ENCODE assay signal across 15 cellular contexts in the genomic region with DNA sequence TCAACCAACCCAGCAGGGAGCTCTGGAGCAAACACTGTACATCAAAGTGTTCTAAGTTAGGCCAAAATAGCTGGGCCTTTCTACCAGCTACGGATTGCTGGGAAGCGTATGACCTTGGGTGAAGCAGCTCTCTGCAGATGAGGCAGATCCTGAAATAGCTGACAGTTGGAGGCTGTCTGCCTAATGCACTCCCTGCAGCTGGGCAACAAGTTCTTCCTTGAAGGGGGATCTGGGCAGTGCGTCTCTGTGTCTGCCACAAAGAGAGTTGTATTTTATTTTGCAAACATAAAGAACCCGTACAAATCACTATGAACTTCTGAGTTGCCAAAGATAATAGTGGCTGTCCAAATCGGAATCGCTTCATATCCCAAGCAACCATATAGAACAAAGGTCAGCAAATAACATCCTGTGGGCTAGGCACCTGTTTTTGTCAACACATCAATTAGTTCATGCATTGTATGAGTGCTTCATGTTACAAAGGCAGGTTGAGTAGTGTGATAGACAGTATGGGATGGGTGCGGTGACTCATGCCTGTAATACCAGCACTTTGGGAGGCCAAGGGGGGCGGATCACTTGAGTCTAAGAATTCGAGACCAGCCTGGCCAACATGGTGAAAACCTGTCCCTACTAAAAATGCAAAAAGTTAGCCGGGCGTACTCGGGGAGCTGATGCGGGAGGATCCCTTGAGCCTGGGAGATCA. TPM values are rescaled to one million over a fixed set of nuclear protein-coding genes. Genes with fewer than 3 reads are reported as not detected.
DNase-seq lines count a peak whose midpoint lies in the region; ATAC-seq and TF ChIP-seq lines count a peak whose summit lies in the region.
"Had no signal": no experiment of that assay in that cellular context is flagged by ENCODE, and none has a peak within 500 bp of the region (broad histone marks: within the 10 kb centered on the region; RNA-seq: fewer than 3 reads in every experiment).

No MANE protein-coding gene starts in this region.

- no peak for TF ChIP-seq EP300 in sigmoid colon (IDR thresholded peaks at IDR 0.05)

- H2BK12ac ChIP-seq in H9 (ENCODE audit: insufficient read length, low read depth, low read length) = no peak overlapping the region

- no peak overlapping the region for H2BK15ac ChIP-seq in H9 (ENCODE audit: low read depth, low read length)

- peak; percentile 61 for ATAC-seq in left colon
- no peak for ATAC-seq in GM21619 (IDR thresholded peaks at IDR 0.05; ENCODE audit: unreplicated experiment)
- no peak for ATAC-seq in activated T-helper 17 cell treated with anti-CD3 and anti-CD28 coated beads, Interleukin-2, amount 50 U/mL, for 72 hours (replicated peaks)
- ATAC-seq: stimulated activated memory B cell treated with anti-CD40 and anti-IgM and Interleukin-4, amounts not matched to agents 10 μg/mL and 1 μg/mL and 100 μg/mL, for 72 hours had no signal

- H3K14ac ChIP-seq in H9 (ENCODE audit: insufficient read depth, low read length) = no peak overlapping the region; the same call in 1 of the 2 replicates

- H3K9me3 Mint-ChIP-seq in H9 = no peaks in the 10 kb centered on the region
- no peaks in the 10 kb centered on the region for H3K9me3 Mint-ChIP-seq in activated T-helper 17 cell treated with anti-CD3 and anti-CD28 coated beads, Interleukin-2, amount 50 U/mL, for 72 hours
- H3K9me3 Mint-ChIP-seq: stimulated activated memory B cell treated with anti-CD40 and anti-IgM and Interleukin-4, amounts not matched to agents 10 μg/mL and 1 μg/mL and 100 μg/mL, for 72 hours had no signal

- peaks cover 25 to 32% of the 10 kb centered on the region in 2 experiments for H3K4me1 Mint-ChIP-seq in H9
- H3K4me1 Mint-ChIP-seq in activated T-helper 17 cell treated with anti-CD3 and anti-CD28 coated beads, Interleukin-2, amount 50 U/mL, for 72 hours = no peaks in the 10 kb centered on the region
- H3K4me1 Mint-ChIP-seq: stimulated activated memory B cell treated with anti-CD40 and anti-IgM and Interleukin-4, amounts not matched to agents 10 μg/mL and 1 μg/mL and 100 μg/mL, for 72 hours had no signal

- no peak overlapping the region for H3K18ac ChIP-seq in H9 (ENCODE audit: insufficient read length, low read depth, low read length)

- H3K23ac ChIP-seq in H9 (ENCODE audit: insufficient read length, low read depth, low read length) = no peak overlapping the region

- H4K5ac ChIP-seq in H9 (ENCODE audit: insufficient read length, low read depth, low read length) = no peak overlapping the region

- peak overlapping the region in 1 of 2 experiments; percentile 55; a peak in 2 of 5 replicates for H3K4me3 Mint-ChIP-seq in H9
- H3K4me3 Mint-ChIP-seq in activated T-helper 17 cell treated with anti-CD3 and anti-CD28 coated beads, Interleukin-2, amount 50 U/mL, for 72 hours = no peak overlapping the region
- H3K4me3 Mint-ChIP-seq: neural progenitor cell; stimulated activated memory B cell treated with anti-CD40 and anti-IgM and Interleukin-4, amounts not matched to agents 10 μg/mL and 1 μg/mL and 100 μg/mL, for 72 hours had no signal

- H3K79me1 ChIP-seq in H9 (ENCODE audit: insufficient read depth, low read depth, low read length, poor library complexity, severe bottlenecking) = no peaks in the 10 kb centered on the region

- H3K23me2 ChIP-seq in H9 (ENCODE audit: insufficient read length, low read depth, low read length, poor library complexity, severe bottlenecking) = no peaks in the 10 kb centered on the region

- H4K8ac ChIP-seq in H9 (replicated peaks; ENCODE audit: insufficient read length, low read depth, low read length) = no peak overlapping the region

- peak overlapping the region in 2 of 3 experiments; percentile 8 to 51; a peak in 3 of 7 replicates for H3K27ac Mint-ChIP-seq in H9
- H3K27ac Mint-ChIP-seq in activated T-helper 17 cell treated with anti-CD3 and anti-CD28 coated beads, Interleukin-2, amount 50 U/mL, for 72 hours = no peak overlapping the region
- H3K27ac Mint-ChIP-seq: neural progenitor cell; stimulated activated memory B cell treated with anti-CD40 and anti-IgM and Interleukin-4, amounts not matched to agents 10 μg/mL and 1 μg/mL and 100 μg/mL, for 72 hours had no signal

- no peaks in the 10 kb centered on the region for H3K79me2 ChIP-seq in H9 (ENCODE audit: insufficient read depth, low read length)

- TF ChIP-seq POLR2A in sigmoid colon (IDR thresholded peaks at IDR 0.05) (no peak), thyroid gland (IDR thresholded peaks at IDR 0.05) (no peak)

- H3K56ac ChIP-seq in H9 (ENCODE audit: insufficient read length, low read depth, low read length) = no peak overlapping the region

- DNase-seq in H9 (no peak), NCI-H2107 (lab: John Stamatoyannopoulos, UW) (peak; percentile 33), astrocyte of the hippocampus (ENCODE audit: low read depth, low spot score) (peak; percentile 25), left colon (no peak), sigmoid colon (no peak), thyroid gland (no peak)
- DNase-seq: activated CD4-positive, CD25-positive, alpha-beta regulatory T cell treated with anti-CD3 and anti-CD28 coated beads, Interleukin-2, amount 50 U/mL, for 72 hours; activated gamma-delta T cell had no signal

- H3T11ph ChIP-seq in H9 (ENCODE audit: low read length) = no peak overlapping the region

- no peak for TF ChIP-seq CTCF in H9 (conservative IDR thresholded peaks at IDR 0.05)
- no peak for TF ChIP-seq CTCF in sigmoid colon (IDR thresholded peaks at IDR 0.05)
- TF ChIP-seq CTCF in thyroid gland (IDR thresholded peaks at IDR 0.05) = no peak

- peak overlapping the region; percentile 53 for H3K4me2 ChIP-seq in H9 (ENCODE audit: insufficient read depth, insufficient read length, low read length)
- H3K4me2 ChIP-seq: neural progenitor cell had no signal

- no CpG with 5 or more reads among the region's 13 CpGs for WGBS in H9 (ENCODE audit: extremely low coverage, insufficient read length, low lambda C conversion rate)
- 43 to 75% methylated on average over 13 of the region's 13 CpGs for WGBS in sigmoid colon, 2 donors
- WGBS in thyroid gland, 2 donors = 87 to 88% methylated on average over 13 of the region's 13 CpGs

- H3K27me3 ChIP-seq in H9 (ENCODE audit: insufficient read depth, low read length) = no peaks in the 10 kb centered on the region
- H3K27me3 ChIP-seq in sigmoid colon = no peaks in the 10 kb centered on the region
- H3K27me3 ChIP-seq in thyroid gland = no peaks in the 10 kb centered on the region
- H3K27me3 ChIP-seq: neural progenitor cell had no signal

- H2AK5ac ChIP-seq in H9 (ENCODE audit: insufficient read length, low read length) = no peak overlapping the region

- no peak overlapping the region for H2BK5ac ChIP-seq in H9 (ENCODE audit: insufficient read length, low read length)

- no peaks in the 10 kb centered on the region for H4K20me1 ChIP-seq in H9 (ENCODE audit: control insufficient read depth, insufficient read depth, insufficient read length)

- H2AFZ ChIP-seq in H9 (ENCODE audit: low read length) = no peak overlapping the region
- H2AFZ ChIP-seq: neural progenitor cell had no signal

- intact Hi-C loops in left colon (cut with DNase I, micrococcal nuclease) = no loop called here
- intact Hi-C loops in sigmoid colon (cut with DNase I) = no loop called here
- intact Hi-C loops in thyroid gland (cut with DNase I) = no loop called here

- H4K91ac ChIP-seq in H9 (ENCODE audit: insufficient read length, low read depth, low read length) = no peak overlapping the region

- H3K9ac ChIP-seq in H9 (ENCODE audit: extremely low read depth, insufficient read length, low read length) = no peak overlapping the region
- H3K9ac ChIP-seq: neural progenitor cell had no signal

- H3K36me3 Mint-ChIP-seq in H9 (ENCODE audit: insufficient read depth in 1 of 3, low read depth in 3 of 3) = no peaks in the 10 kb centered on the region
- H3K36me3 Mint-ChIP-seq in activated T-helper 17 cell treated with anti-CD3 and anti-CD28 coated beads, Interleukin-2, amount 50 U/mL, for 72 hours (ENCODE audit: low read depth) = no peaks in the 10 kb centered on the region
- H3K36me3 Mint-ChIP-seq: neural progenitor cell; stimulated activated memory B cell treated with anti-CD40 and anti-IgM and Interleukin-4, amounts not matched to agents 10 μg/mL and 1 μg/mL and 100 μg/mL, for 72 hours had no signal

- H3K4me3 ChIP-seq in sigmoid colon (no peak overlapping the region), thyroid gland (replicated peaks in 1 of 3) (no peak overlapping the region)
- H3K4me3 ChIP-seq: neural progenitor cell had no signal

- H2BK20ac ChIP-seq in H9 (ENCODE audit: low read depth, low read length, poor library complexity, severe bottlenecking) = no peak overlapping the region

- H3K27me3 Mint-ChIP-seq in H9 (ENCODE audit: low read depth) = peaks cover 8% of the 10 kb centered on the region
- H3K27me3 Mint-ChIP-seq in activated T-helper 17 cell treated with anti-CD3 and anti-CD28 coated beads, Interleukin-2, amount 50 U/mL, for 72 hours = peaks cover 31% of the 10 kb centered on the region

- H3K4ac ChIP-seq in H9 (ENCODE audit: low read depth, low read length) = no peak overlapping the region

- no peak overlapping the region for H2BK120ac ChIP-seq in H9 (ENCODE audit: low read depth, low read length, poor library complexity, severe bottlenecking)

- no peaks in the 10 kb centered on the region for H3K9me3 ChIP-seq in H9 (ENCODE audit: control insufficient read depth, low read depth, low read length)
- peaks cover 0 to 2% (median 1%) of the 10 kb centered on the region in 4 donors for H3K9me3 ChIP-seq in sigmoid colon
- no peaks in the 10 kb centered on the region for H3K9me3 ChIP-seq in thyroid gland

- H3K36me3 ChIP-seq in sigmoid colon = no peaks in the 10 kb centered on the region
- H3K36me3 ChIP-seq in thyroid gland = no peaks in the 10 kb centered on the region
- H3K36me3 ChIP-seq: neural progenitor cell had no signal

- H3K27ac ChIP-seq in H9 (ENCODE audit: insufficient read length, low read depth, low read length) (no peak overlapping the region), sigmoid colon (no peak overlapping the region), thyroid gland (no peak overlapping the region)
- H3K27ac ChIP-seq: C4-2B, neural progenitor cell had no signal

- H3K4me1 ChIP-seq in H9 (ENCODE audit: insufficient read depth, low read length) (peaks cover 12% of the 10 kb centered on the region), sigmoid colon (no peaks in the 10 kb centered on the region), thyroid gland (no peaks in the 10 kb centered on the region)
- H3K4me1 ChIP-seq: neural progenitor cell had no signal

RNA-seq across cellular contexts. Expression of a gene that starts 29.1 kb away (rescaled TPM):
- total RNA-seq in H9 (2021) (0.09 TPM in 2 replicates), left colon (under 1 TPM in 1 of 2 donors, not detected in 1; 0.11 TPM), sigmoid colon (under 1 TPM in 3 of 4 donors, not detected in 1; 0.16 to 0.68 (median 0.28) TPM), thyroid gland (not detected)
- not detected for total RNA-seq in activated T-helper 17 cell treated with anti-CD3 and anti-CD28 coated beads, Interleukin-2, amount 50 U/mL, for 72 hours
- not detected for polyA plus RNA-seq in sigmoid colon
- total RNA-seq: chondrocyte, kidney epithelial cell had no signal

RNA-seq across cellular contexts. Expression of a gene that starts 51.9 kb away (rescaled TPM):
- 0.07 and 0.18 TPM in 2 replicates for total RNA-seq in H9 (2021)
- total RNA-seq in left colon = not detected
- total RNA-seq in activated T-helper 17 cell treated with anti-CD3 and anti-CD28 coated beads, Interleukin-2, amount 50 U/mL, for 72 hours = not detected
- not detected for total RNA-seq in sigmoid colon
- polyA plus RNA-seq in sigmoid colon = under 1 TPM in 1 of 3 donors, not detected in 2; under 0.01 TPM
- total RNA-seq in thyroid gland = not detected
- total RNA-seq: chondrocyte, kidney epithelial cell had no signal

RNA-seq across cellular contexts. Expression of a gene that starts 58.3 kb away (rescaled TPM):
- total RNA-seq in H9 (2021) (29.5 and 30.1 TPM in 2 replicates), left colon (10 to 100 TPM; 35.3 to 42.3 TPM), sigmoid colon (10 to 100 TPM in 2 of 4 donors, 1 to 10 TPM in 2; 5.4 to 16.6 (median 9.3) TPM), thyroid gland (10 to 100 TPM in 1 of 4 donors, 1 to 10 TPM in 3; 7.2 to 11.3 (median 7.6) TPM)
- total RNA-seq in activated T-helper 17 cell treated with anti-CD3 and anti-CD28 coated beads, Interleukin-2, amount 50 U/mL, for 72 hours = 1 to 10 TPM in 1 of 2 donors, under 1 TPM in 1; 0.87 to 2.8 TPM
- 10 to 100 TPM in 1 of 3 donors, 1 to 10 TPM in 2; 2.4 to 24.5 (median 4.4) TPM for polyA plus RNA-seq in sigmoid colon

Comparison
In these comparisons a context has a peak if more than half of its experiments do, and no peak if none do; other contexts are left out.
1. DNase-seq: peak in NCI-H2107 (single experiment) and astrocyte of the hippocampus (single experiment); none in H9 (single experiment), left colon (0 of 2), sigmoid colon (single experiment) and thyroid gland (0 of 2).